ENCODE assay signal across 21 cellular contexts in genomic region chr6:153328194-153328593, GRCh38.
DNase-seq lines count a peak whose midpoint lies in the region; ATAC-seq and TF ChIP-seq lines count a peak whose summit lies in the region.
"Had no signal": no experiment of that assay in that cellular context is flagged by ENCODE, and none has a peak within 500 bp of the region (broad histone marks: within the 10 kb centered on the region; RNA-seq: fewer than 3 reads in every experiment).

No MANE protein-coding gene starts in this region.

- H3K36me3 Mint-ChIP-seq in MCF 10A (ENCODE audit: insufficient read depth, unreplicated experiment), result no peaks in the 10 kb centered on the region
- H3K36me3 Mint-ChIP-seq in activated T-cell treated with anti-CD3 and anti-CD28 coated beads, Interleukin-2, amount 50 U/mL, for 4 hours (ENCODE audit: insufficient read depth), result no peaks in the 10 kb centered on the region
- no peaks in the 10 kb centered on the region for H3K36me3 Mint-ChIP-seq in CD4-positive, alpha-beta memory T cell

- CTCF ChIA-PET in MCF 10A (lab: Yijun Ruan, JAX), result interaction anchor here (0.7 to 1.0 kb wide), 2 partner anchors 16 to 681 kb away, joined by 3 read pairs; no protein-coding TSS in a partner anchor
- CTCF ChIA-PET in CD4-positive, alpha-beta memory T cell (lab: Charles Lee; ENCODE audit: partially characterized antibody), result no interaction called here

- no peaks in the 10 kb centered on the region for H3K4me1 ChIP-seq in breast epithelium
- no peaks in the 10 kb centered on the region for H3K4me1 ChIP-seq in left lung
- no peaks in the 10 kb centered on the region for H3K4me1 ChIP-seq in GM23248 (ENCODE audit: insufficient read depth)
- no peaks in the 10 kb centered on the region for H3K4me1 ChIP-seq in CD4-positive, alpha-beta memory T cell (ENCODE audit: insufficient read depth, low read length)

- no TSS peak for BruUV-seq in MCF 10A (replicated peaks; lab: Mats Ljungman, UMichigan)

- no peak overlapping the region for H3K9ac ChIP-seq in GM23248

- H3F3A ChIP-seq in GM23248 (ENCODE audit: insufficient read depth), result no peaks in the 10 kb centered on the region

- H3K27me3 Mint-ChIP-seq in MCF 10A (ENCODE audit: insufficient read depth, unreplicated experiment), result no peaks in the 10 kb centered on the region
- H3K27me3 Mint-ChIP-seq in activated T-cell treated with anti-CD3 and anti-CD28 coated beads, Interleukin-2, amount 50 U/mL, for 4 hours (ENCODE audit: low read depth), result no peaks in the 10 kb centered on the region
- no peaks in the 10 kb centered on the region for H3K27me3 Mint-ChIP-seq in CD4-positive, alpha-beta memory T cell

- H3K27ac Mint-ChIP-seq in MCF 10A (ENCODE audit: low read depth, unreplicated experiment), result no peak overlapping the region
- H3K27ac Mint-ChIP-seq in CD4-positive, alpha-beta memory T cell, result no peak overlapping the region

- peaks cover 6% of the 10 kb centered on the region for H3K4me1 Mint-ChIP-seq in MCF 10A (ENCODE audit: insufficient read depth, unreplicated experiment)
- no peaks in the 10 kb centered on the region for H3K4me1 Mint-ChIP-seq in activated T-cell treated with anti-CD3 and anti-CD28 coated beads, Interleukin-2, amount 50 U/mL, for 4 hours (ENCODE audit: low read depth)
- no peaks in the 10 kb centered on the region for H3K4me1 Mint-ChIP-seq in CD4-positive, alpha-beta memory T cell
- H3K4me1 Mint-ChIP-seq: H9 had no signal

- H3K79me2 ChIP-seq in GM23248 (ENCODE audit: insufficient read depth), result no peaks in the 10 kb centered on the region

- H4K20me1 ChIP-seq in GM23248 (ENCODE audit: insufficient read depth), result no peaks in the 10 kb centered on the region

- ATAC-seq in left lung, result peak; percentile 29
- no peak for ATAC-seq in activated T-cell treated with anti-CD3 and anti-CD28 coated beads, Interleukin-2, amount 50 U/mL, for 4 hours
- no peak for ATAC-seq in HG03139 (IDR thresholded peaks at IDR 0.05; ENCODE audit: unreplicated experiment)
- ATAC-seq: Panc1, Right ventricle myocardium inferior had no signal

- no peak for TF ChIP-seq POLR2A in breast epithelium (IDR thresholded peaks at IDR 0.05)

- H3K9me3 Mint-ChIP-seq in MCF 10A (ENCODE audit: unreplicated experiment), result peaks cover 14% of the 10 kb centered on the region
- H3K9me3 Mint-ChIP-seq in activated T-cell treated with anti-CD3 and anti-CD28 coated beads, Interleukin-2, amount 50 U/mL, for 4 hours, result peaks cover 7% of the 10 kb centered on the region
- H3K9me3 Mint-ChIP-seq in CD4-positive, alpha-beta memory T cell, result peaks cover 0 to 10% (median 2%) of the 10 kb centered on the region in 8 donors

- H3K4me2 ChIP-seq in GM23248 (ENCODE audit: unreplicated experiment), result no peak overlapping the region

- DNase-seq in MCF 10A (ENCODE audit: unreplicated experiment) (peak; percentile 73), breast epithelium (ENCODE audit: low spot score in 2 of 2) (no peak), astrocyte of the spinal cord (ENCODE audit: low read depth, low spot score) (peak; percentile 3), left lung (no peak), GM23248 (no peak)
- no peak for DNase-seq in activated T-cell treated with anti-CD3 and anti-CD28 coated beads, Interleukin-2, amount 50 U/mL, for 4 hours
- no peak for DNase-seq in CD4-positive, alpha-beta memory T cell
- DNase-seq: AML-193, DMS 273 treated with DMSO at 0.1 percent for 48 hours, GDM1, H9, IMR-90, NCI-H1105, NCI-H1694, NCI-H2081 treated with DMSO at 0.1 percent for 48 hours, NCI-H524 had no signal

- in situ Hi-C loops in astrocyte of the spinal cord (cut with HindIII; ENCODE audit: low sequenced_read_pairs) (no loop called here), GM23248 (cut with MboI) (no loop called here)

- POLR2A ChIA-PET in MCF 10A (lab: Yijun Ruan, JAX), result interaction anchor here (0.7 kb wide), 1 partner anchor 14 kb away, joined by 3 read pairs; no protein-coding TSS in a partner anchor
- POLR2A ChIA-PET in CD4-positive, alpha-beta memory T cell (lab: Charles Lee; ENCODE audit: partially characterized antibody), result no interaction called here

- H3K9me2 ChIP-seq in GM23248 (ENCODE audit: insufficient read depth), result no peaks in the 10 kb centered on the region

- WGBS in GM23248 (ENCODE audit: low coverage in 1 of 2, low lambda C conversion rate in 2 of 2, missing lambda C conversion rate in 2 of 2), 2 experiments, result 39 to 45% methylated on average over 5 of the region's 5 CpGs

- no peak overlapping the region for H3K4me3 Mint-ChIP-seq in MCF 10A (ENCODE audit: unreplicated experiment)
- no peak overlapping the region for H3K4me3 Mint-ChIP-seq in activated T-cell treated with anti-CD3 and anti-CD28 coated beads, Interleukin-2, amount 50 U/mL, for 4 hours
- no peak overlapping the region for H3K4me3 Mint-ChIP-seq in CD4-positive, alpha-beta memory T cell
- H3K4me3 Mint-ChIP-seq: H9 had no signal

- H3K36me3 ChIP-seq in breast epithelium (no peaks in the 10 kb centered on the region), left lung (no peaks in the 10 kb centered on the region), GM23248 (ENCODE audit: low read depth) (no peaks in the 10 kb centered on the region)
- no peaks in the 10 kb centered on the region for H3K36me3 ChIP-seq in CD4-positive, alpha-beta memory T cell (ENCODE audit: insufficient read depth, low read length)

- intact Hi-C loops in MCF 10A (cut with micrococcal nuclease) (no loop called here), breast epithelium (cut with DNase I; ENCODE audit: low total_unique reads) (no loop called here), left lung (cut with DNase I) (no loop called here)
- intact Hi-C loops in CD4-positive, alpha-beta memory T cell (cut with micrococcal nuclease), result no loop called here

- H3K9me3 ChIP-seq in breast epithelium (peaks cover 0 to 10% of the 10 kb centered on the region in 2 donors), left lung (no peaks in the 10 kb centered on the region), GM23248 (ENCODE audit: low read depth) (no peaks in the 10 kb centered on the region)
- no peaks in the 10 kb centered on the region for H3K9me3 ChIP-seq in CD4-positive, alpha-beta memory T cell (ENCODE audit: control insufficient read depth in 1 of 2, low read length in 2 of 2)

- H2AFZ ChIP-seq in GM23248, result no peak overlapping the region

- H3K27ac ChIP-seq in breast epithelium (no peak overlapping the region), left lung (no peak overlapping the region), GM23248 (no peak overlapping the region)
- H3K27ac ChIP-seq in CD4-positive, alpha-beta memory T cell (ENCODE audit: low read depth, low read length), result no peak overlapping the region
- H3K27ac ChIP-seq: 22Rv1, C4-2B had no signal

- H3K4me3 ChIP-seq in breast epithelium (no peak overlapping the region), astrocyte of the spinal cord (ENCODE audit: low read depth, low read length) (no peak overlapping the region), left lung (no peak overlapping the region), GM23248 (no peak overlapping the region)
- no peak overlapping the region for H3K4me3 ChIP-seq in CD4-positive, alpha-beta memory T cell (ENCODE audit: low read length in 2 of 2)

- H3K27me3 ChIP-seq in breast epithelium, result no peaks in the 10 kb centered on the region
- no peaks in the 10 kb centered on the region for H3K27me3 ChIP-seq in left lung
- no peaks in the 10 kb centered on the region for H3K27me3 ChIP-seq in GM23248 (replicated peaks; ENCODE audit: insufficient read depth)
- no peaks in the 10 kb centered on the region for H3K27me3 ChIP-seq in CD4-positive, alpha-beta memory T cell (ENCODE audit: insufficient read depth, low read length)

- no peak for TF ChIP-seq CTCF in MCF 10A (IDR thresholded peaks at IDR 0.05; ENCODE audit: unreplicated experiment)
- no peak for TF ChIP-seq CTCF in breast epithelium (IDR thresholded peaks at IDR 0.05)
- TF ChIP-seq CTCF in astrocyte of the spinal cord (IDR thresholded peaks at IDR 0.05; ENCODE audit: low read depth, low read length), result no peak
- TF ChIP-seq CTCF in left lung (IDR thresholded peaks at IDR 0.05), result no peak

Comparison
In these comparisons a context has a peak if more than half of its experiments do, and no peak if none do; other contexts are left out.
1. DNase-seq: peak in MCF 10A (single experiment) and astrocyte of the spinal cord (single experiment); none in breast epithelium (0 of 2), left lung (0 of 2), activated T-cell treated with anti-CD3 and anti-CD28 coated beads, Interleukin-2, amount 50 U/mL, for 4 hours (single experiment), GM23248 (single experiment) and CD4-positive, alpha-beta memory T cell (0 of 5).